ENCODE assay signal across 1 cellular context in genomic region chr4:52824270-52824602, GRCh38.
TF ChIP-seq lines count a peak whose summit lies in the region.

No MANE protein-coding gene starts in this region.

TF ChIP-seq in IMR-90, 13 proteins besides CTCF, POLR2A, EP300 and RAD21:
- TF ChIP-seq RFX5 (IDR thresholded peaks at IDR 0.05; ENCODE audit: low read depth, low read length): no peak
- TF ChIP-seq CHD1 (IDR thresholded peaks at IDR 0.05; ENCODE audit: low read depth, low read length): no peak
- no peak for TF ChIP-seq RCOR1 (IDR thresholded peaks at IDR 0.05; ENCODE audit: insufficient replicate concordance, low read length)
- TF ChIP-seq BHLHE40 (IDR thresholded peaks at IDR 0.05; ENCODE audit: low read depth, low read length): no peak
- no peak for TF ChIP-seq NFE2L2 (IDR thresholded peaks at IDR 0.05; ENCODE audit: low read depth, low read length)
- TF ChIP-seq FOS (IDR thresholded peaks at IDR 0.05; ENCODE audit: low read depth, low read length): no peak
- no peak for TF ChIP-seq CEBPB (IDR thresholded peaks at IDR 0.05; ENCODE audit: low read depth, low read length)
